ENCODE assay signal across 14 cellular contexts in genomic region chr3:149898771-149899170, GRCh38.
DNase-seq lines count a peak whose midpoint lies in the region; ATAC-seq and TF ChIP-seq lines count a peak whose summit lies in the region.
"Had no signal": no experiment of that assay in that cellular context is flagged by ENCODE, and none has a peak within 500 bp of the region (broad histone marks: within the 10 kb centered on the region; RNA-seq: fewer than 3 reads in every experiment).

No MANE protein-coding gene starts in this region.

- POLR2A ChIA-PET in AG04449 (lab: Yijun Ruan, JAX) = no interaction called here

- intact Hi-C loops in left colon (cut with DNase I, micrococcal nuclease) = no loop called here

- CTCF ChIA-PET in AG04449 (lab: Yijun Ruan, JAX) = interaction anchor here (1.1 to 2.3 kb wide), 5 partner anchors 11 to 408 kb away, joined by 4 to 14 read pairs (median 9); no protein-coding TSS in a partner anchor

- ATAC-seq in left colon (no peak), HG03025 (IDR thresholded peaks at IDR 0.05; ENCODE audit: low FRiP score, unreplicated experiment) (no peak)
- no peak for ATAC-seq in activated CD4-positive, CD25-positive, alpha-beta regulatory T cell treated with anti-CD3 and anti-CD28 coated beads, Interleukin-2, amount 50 U/mL, for 24 hours
- ATAC-seq: activated T-cell treated with anti-CD3 and anti-CD28 coated beads, Interleukin-2, amount 50 U/mL, for 72 hours had no signal

- no peak overlapping the region for H3K4me3 ChIP-seq in AG04449 (ENCODE audit: low read depth, low read length)
- H3K4me3 ChIP-seq: thyroid gland had no signal

- DNase-seq in AG04449 (ENCODE audit: low read depth, low spot score) (peak; percentile 40), LHCN-M2 (ENCODE audit: low read depth) (peak; percentile 87), dedifferentiated amniotic fluid mesenchymal stem cell (ENCODE audit: extremely low spot score) (peak; percentile 54), kidney tubule cell (ENCODE audit: low spot score) (peak; percentile 37), left colon (no peak)
- DNase-seq in stimulated activated CD4-positive, alpha-beta T cell treated with anti-CD3 and anti-CD28 coated beads, Interleukin-2, amount 100 ng/mL, for 48 hours = no peak
- DNase-seq: ACHN; activated CD4-positive, CD25-positive, alpha-beta regulatory T cell treated with anti-CD3 and anti-CD28 coated beads, Interleukin-2, amount 50 U/mL, for 72 hours; activated T-cell treated with anti-CD3 and anti-CD28 coated beads, Interleukin-2, amount 50 U/mL, for 72 hours; NCI-H1105; NCI-H69; thyroid gland had no signal

- TF ChIP-seq CTCF in AG04449 (IDR thresholded peaks at IDR 0.05; ENCODE audit: insufficient read depth, low read length, missing control alignments) = no peak

Comparison
In these comparisons a context has a peak if more than half of its experiments do, and no peak if none do; other contexts are left out.
1. DNase-seq: peak in AG04449 (single experiment), LHCN-M2 (single experiment), dedifferentiated amniotic fluid mesenchymal stem cell (single experiment) and kidney tubule cell (single experiment); none in left colon (0 of 2) and stimulated activated CD4-positive, alpha-beta T cell treated with anti-CD3 and anti-CD28 coated beads, Interleukin-2, amount 100 ng/mL, for 48 hours (0 of 2).